ENCODE assay signal across 8 cellular contexts in genomic region chr2:25672500-25673169, GRCh38. TPM values are rescaled to one million over a fixed set of nuclear protein-coding genes. Genes with fewer than 3 reads are reported as not detected.
DNase-seq lines count a peak whose midpoint lies in the region; ATAC-seq and TF ChIP-seq lines count a peak whose summit lies in the region.

No MANE protein-coding gene starts in this region.

- peaks cover 3 to 4% of the 10 kb centered on the region in 2 donors for H3K4me1 ChIP-seq in lung (ENCODE audit: control insufficient read depth in 2 of 2, insufficient read depth in 2 of 2, low read length in 2 of 2)

- H3K36me3 ChIP-seq in lung (ENCODE audit: control insufficient read depth in 2 of 2, insufficient read depth in 2 of 2, low read length in 2 of 2): no peaks in the 10 kb centered on the region

- peaks cover 2% of the 10 kb centered on the region for H3K36me3 Mint-ChIP-seq in activated CD4-positive, alpha-beta T cell treated with anti-CD3 and anti-CD28 coated beads, Interleukin-2, amount 10 ng/mL, durations not matched to agents 7 days and 5 days (ENCODE audit: low read depth)

- DNase-seq in NCI-H2107 treated with DMSO at 0.1 percent for 48 hours (lab: John Stamatoyannopoulos, UW; ENCODE audit: unreplicated experiment): peak; percentile 37
- no peak for DNase-seq in NCI-H2107 (lab: John Stamatoyannopoulos, UW)
- DNase-seq in NCI-H2171 (lab: John Stamatoyannopoulos, UW): peak; percentile 72
- peak; percentile 73 for DNase-seq in activated CD4-positive, alpha-beta T cell treated with anti-CD3 and anti-CD28 coated beads, Interleukin-2, amount 10 ng/mL, durations not matched to agents 7 days and 5 days
- peak; percentile 56 for DNase-seq in dermis blood vessel endothelial cell
- peak; percentile 61 for DNase-seq in lung (ENCODE audit: low spot score)
- DNase-seq in stimulated activated CD4-positive, alpha-beta T cell treated with anti-CD3 and anti-CD28 coated beads, TNF-alpha, amount 100 ng/mL, for 48 hours (ENCODE audit: low read depth in 3 of 3): peak; percentile 36 to 65 (median 57)

- peak overlapping the region; percentile 91 to 94 for H3K27ac ChIP-seq in lung (ENCODE audit: low read depth in 1 of 2, low read length in 1 of 2)

- ATAC-seq in HG02870 (IDR thresholded peaks at IDR 0.05; ENCODE audit: unreplicated experiment) (peak; percentile 57), lung (ENCODE audit: insufficient read depth, low FRiP score) (peak; percentile 61)

- no peaks in the 10 kb centered on the region for H3K9me3 Mint-ChIP-seq in activated CD4-positive, alpha-beta T cell treated with anti-CD3 and anti-CD28 coated beads, Interleukin-2, amount 10 ng/mL, durations not matched to agents 7 days and 5 days

- no peaks in the 10 kb centered on the region for H3K27me3 ChIP-seq in lung (ENCODE audit: control insufficient read depth, insufficient read depth)

- H3K4me3 ChIP-seq in lung: peak overlapping the region; percentile 87

- POLR2A ChIA-PET in activated CD4-positive, alpha-beta T cell treated with anti-CD3 and anti-CD28 coated beads, Interleukin-2, amount 10 ng/mL, durations not matched to agents 7 days and 5 days (lab: Charles Lee): no interaction called here

- CTCF ChIA-PET in activated CD4-positive, alpha-beta T cell treated with anti-CD3 and anti-CD28 coated beads, Interleukin-2, amount 10 ng/mL, durations not matched to agents 7 days and 5 days (lab: Charles Lee): interaction anchor here (0.5 to 0.6 kb wide), 2 partner anchors 107 to 109 kb away, joined by 3 read pairs; no protein-coding TSS in a partner anchor

- H3K9me3 ChIP-seq in lung (ENCODE audit: control insufficient read depth in 2 of 2, insufficient read depth in 1 of 2, low read length in 1 of 2): no peaks in the 10 kb centered on the region

- H3K4me1 Mint-ChIP-seq in activated CD4-positive, alpha-beta T cell treated with anti-CD3 and anti-CD28 coated beads, Interleukin-2, amount 10 ng/mL, durations not matched to agents 7 days and 5 days: peaks cover 17% of the 10 kb centered on the region

- WGBS in lung, 2 donors: 4% methylated on average over 31 to 40 of the region's 40 CpGs

- no peak for TF ChIP-seq CTCF in lung (IDR thresholded peaks at IDR 0.05; ENCODE audit: control extremely low read depth, extremely low read depth)

- peak overlapping the region; percentile 83 for H3K4me3 Mint-ChIP-seq in activated CD4-positive, alpha-beta T cell treated with anti-CD3 and anti-CD28 coated beads, Interleukin-2, amount 10 ng/mL, durations not matched to agents 7 days and 5 days

- H3K27ac Mint-ChIP-seq in activated CD4-positive, alpha-beta T cell treated with anti-CD3 and anti-CD28 coated beads, Interleukin-2, amount 10 ng/mL, durations not matched to agents 7 days and 5 days: peak overlapping the region; percentile 63

- peaks cover 19% of the 10 kb centered on the region for H3K27me3 Mint-ChIP-seq in activated CD4-positive, alpha-beta T cell treated with anti-CD3 and anti-CD28 coated beads, Interleukin-2, amount 10 ng/mL, durations not matched to agents 7 days and 5 days

RNA-seq across cellular contexts. Expression of gene DTNB, which starts 0.7 kb away (rescaled TPM):
- 10 to 100 TPM; 29.8 to 31.0 TPM for total RNA-seq in activated CD4-positive, alpha-beta T cell treated with anti-CD3 and anti-CD28 coated beads, Interleukin-2, amount 10 ng/mL, durations not matched to agents 7 days and 5 days
- total RNA-seq in dermis blood vessel endothelial cell (5.8 and 7.7 TPM in 2 replicates), lung (10 to 100 TPM; 24.5 to 35.2 TPM)
- polyA plus RNA-seq in lung: 10 to 100 TPM; 10.1 to 16.4 TPM
